ENCODE assay signal across 3 cellular contexts in the genomic region with DNA sequence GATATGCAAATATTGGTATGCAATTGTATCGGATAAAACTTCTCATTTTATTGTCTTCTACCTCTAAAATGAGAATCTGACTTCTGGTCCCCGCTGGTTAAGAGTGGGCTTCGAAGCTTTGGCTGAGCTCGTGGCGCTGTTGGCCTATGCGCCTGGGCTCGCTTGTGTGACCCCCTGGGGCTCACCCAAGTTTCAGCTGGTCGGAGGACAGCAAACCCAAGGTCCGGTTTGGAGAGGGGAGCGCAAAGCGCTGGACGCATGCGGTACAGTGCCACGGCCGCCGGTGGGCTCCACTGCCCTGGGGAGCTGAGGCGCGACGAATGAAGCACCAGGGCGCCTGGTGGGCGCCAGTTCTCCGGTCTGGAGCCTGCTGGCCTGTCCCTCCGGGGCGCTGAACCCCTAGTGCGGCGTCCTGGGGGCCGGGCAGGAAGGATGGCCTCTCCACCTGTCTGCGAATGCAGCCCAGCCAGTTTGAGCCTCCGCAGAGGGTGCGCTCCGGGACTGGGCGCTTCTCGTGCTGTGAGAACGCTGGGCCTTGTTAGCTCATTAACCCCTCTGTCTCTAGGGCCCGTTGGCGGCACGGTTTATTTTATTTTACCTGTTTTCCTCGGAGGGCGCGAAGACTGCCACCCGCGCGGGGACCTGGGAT.
TF ChIP-seq lines count a peak whose summit lies in the region.

No MANE protein-coding gene starts in this region.

TF ChIP-seq in liver, 16 proteins besides CTCF, POLR2A, EP300 and RAD21:
- TF ChIP-seq, protein P1, sequence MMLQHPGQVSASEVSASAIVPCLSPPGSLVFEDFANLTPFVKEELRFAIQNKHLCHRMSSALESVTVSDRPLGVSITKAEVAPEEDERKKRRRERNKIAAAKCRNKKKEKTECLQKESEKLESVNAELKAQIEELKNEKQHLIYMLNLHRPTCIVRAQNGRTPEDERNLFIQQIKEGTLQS (IDR thresholded peaks at IDR 0.05): no peak
- TF ChIP-seq, protein P2, sequence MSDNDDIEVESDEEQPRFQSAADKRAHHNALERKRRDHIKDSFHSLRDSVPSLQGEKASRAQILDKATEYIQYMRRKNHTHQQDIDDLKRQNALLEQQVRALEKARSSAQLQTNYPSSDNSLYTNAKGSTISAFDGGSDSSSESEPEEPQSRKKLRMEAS (IDR thresholded peaks at IDR 0.05): no peak
- TF ChIP-seq YY1 (IDR thresholded peaks at IDR 0.05): no peak
- TF ChIP-seq JUND (IDR thresholded peaks at IDR 0.05): no peak
- no peak for TF ChIP-seq REST (IDR thresholded peaks at IDR 0.05)
- TF ChIP-seq HNF4A (conservative IDR thresholded peaks at IDR 0.05): no peak

TF ChIP-seq in HepG2, 621 proteins besides CTCF, POLR2A, EP300 and RAD21:
- TF ChIP-seq PRDM4 (CRISPR knock-in tag; IDR thresholded peaks at IDR 0.05; ENCODE audit: borderline replicate concordance) (no peak), PCBP1 (IDR thresholded peaks at IDR 0.05; ENCODE audit: borderline replicate concordance, low read depth, low read length) (no peak), ZSCAN29 (CRISPR knock-in tag; conservative IDR thresholded peaks at IDR 0.05) (no peak), DNMT3B (CRISPR knock-in tag; conservative IDR thresholded peaks at IDR 0.05) (no peak), STAT6 (CRISPR knock-in tag; IDR thresholded peaks at IDR 0.05; ENCODE audit: borderline replicate concordance) (no peak), MEIS2 (CRISPR knock-in tag; IDR thresholded peaks at IDR 0.05) (no peak)
TF ChIP-seq in HepG2: peak in this region for 0.

TF ChIP-seq in neural cell, 6 proteins besides CTCF, POLR2A, EP300 and RAD21:
- TF ChIP-seq MXI1 (conservative IDR thresholded peaks at IDR 0.05; ENCODE audit: poor library complexity, severe bottlenecking): no peak
- no peak for TF ChIP-seq POLR2AphosphoS5 (IDR thresholded peaks at IDR 0.05)
- no peak for TF ChIP-seq EZH2 (IDR thresholded peaks at IDR 0.05; ENCODE audit: borderline replicate concordance, insufficient read depth, low read length, poor library complexity, severe bottlenecking)
- no peak for TF ChIP-seq REST (IDR thresholded peaks at IDR 0.05; ENCODE audit: borderline replicate concordance)
- TF ChIP-seq TAF1 (IDR thresholded peaks at IDR 0.05; ENCODE audit: low read depth): no peak
- TF ChIP-seq SMC3 (conservative IDR thresholded peaks at IDR 0.05; ENCODE audit: poor library complexity): no peak
